1 cellular context compared by ENCODE assay signal in the genomic region with DNA sequence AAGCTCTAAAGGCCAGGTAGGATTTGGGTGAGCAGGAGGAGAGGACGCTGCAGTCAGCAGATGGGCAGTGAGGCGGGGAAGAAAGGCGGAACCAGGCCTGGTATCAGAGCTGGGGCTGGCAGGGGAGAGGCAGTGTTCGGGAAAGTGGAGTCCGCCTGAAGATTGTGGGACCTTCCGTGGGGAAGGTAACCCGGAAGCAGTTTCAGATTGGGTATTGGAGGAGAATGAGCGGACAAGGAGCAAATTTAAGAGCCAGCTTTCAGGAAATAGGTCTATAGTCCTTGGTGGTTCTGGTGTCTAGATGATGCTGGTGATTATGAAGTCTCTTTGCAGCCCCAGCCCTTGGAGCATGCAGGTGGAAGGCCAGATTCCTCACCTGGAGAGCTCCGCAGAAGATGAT.
TF ChIP-seq lines count a peak whose summit lies in the region.

No MANE protein-coding gene starts in this region.

TF ChIP-seq in H1, 55 proteins besides CTCF, POLR2A, EP300 and RAD21:
- TF ChIP-seq JUND (IDR thresholded peaks at IDR 0.05; ENCODE audit: low read length), result no peak
- TF ChIP-seq HDAC6 (IDR thresholded peaks at IDR 0.05; ENCODE audit: low read depth, low read length), result no peak
- no peak for TF ChIP-seq SIN3A (conservative IDR thresholded peaks at IDR 0.05 in 1 of 2, IDR thresholded peaks at IDR 0.05 in 1 of 2; ENCODE audit: low read depth in 1 of 2, low read length in 2 of 2)
- TF ChIP-seq, protein P1, sequence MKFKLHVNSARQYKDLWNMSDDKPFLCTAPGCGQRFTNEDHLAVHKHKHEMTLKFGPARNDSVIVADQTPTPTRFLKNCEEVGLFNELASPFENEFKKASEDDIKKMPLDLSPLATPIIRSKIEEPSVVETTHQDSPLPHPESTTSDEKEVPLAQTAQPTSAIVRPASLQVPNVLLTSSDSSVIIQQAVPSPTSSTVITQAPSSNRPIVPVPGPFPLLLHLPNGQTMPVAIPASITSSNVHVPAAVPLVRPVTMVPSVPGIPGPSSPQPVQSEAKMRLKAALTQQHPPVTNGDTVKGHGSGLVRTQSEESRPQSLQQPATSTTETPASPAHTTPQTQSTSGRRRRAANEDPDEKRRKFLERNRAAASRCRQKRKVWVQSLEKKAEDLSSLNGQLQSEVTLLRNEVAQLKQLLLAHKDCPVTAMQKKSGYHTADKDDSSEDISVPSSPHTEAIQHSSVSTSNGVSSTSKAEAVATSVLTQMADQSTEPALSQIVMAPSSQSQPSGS (IDR thresholded peaks at IDR 0.05; ENCODE audit: low read length), result no peak
- no peak for TF ChIP-seq CHD2 (IDR thresholded peaks at IDR 0.05; ENCODE audit: low read length)
- TF ChIP-seq ZNF274 (IDR thresholded peaks at IDR 0.05; ENCODE audit: borderline replicate concordance, extremely low read depth, low read length), result no peak
- no peak for TF ChIP-seq RBBP5 (IDR thresholded peaks at IDR 0.05; ENCODE audit: borderline replicate concordance, low read depth, low read length)
- TF ChIP-seq, protein P2, sequence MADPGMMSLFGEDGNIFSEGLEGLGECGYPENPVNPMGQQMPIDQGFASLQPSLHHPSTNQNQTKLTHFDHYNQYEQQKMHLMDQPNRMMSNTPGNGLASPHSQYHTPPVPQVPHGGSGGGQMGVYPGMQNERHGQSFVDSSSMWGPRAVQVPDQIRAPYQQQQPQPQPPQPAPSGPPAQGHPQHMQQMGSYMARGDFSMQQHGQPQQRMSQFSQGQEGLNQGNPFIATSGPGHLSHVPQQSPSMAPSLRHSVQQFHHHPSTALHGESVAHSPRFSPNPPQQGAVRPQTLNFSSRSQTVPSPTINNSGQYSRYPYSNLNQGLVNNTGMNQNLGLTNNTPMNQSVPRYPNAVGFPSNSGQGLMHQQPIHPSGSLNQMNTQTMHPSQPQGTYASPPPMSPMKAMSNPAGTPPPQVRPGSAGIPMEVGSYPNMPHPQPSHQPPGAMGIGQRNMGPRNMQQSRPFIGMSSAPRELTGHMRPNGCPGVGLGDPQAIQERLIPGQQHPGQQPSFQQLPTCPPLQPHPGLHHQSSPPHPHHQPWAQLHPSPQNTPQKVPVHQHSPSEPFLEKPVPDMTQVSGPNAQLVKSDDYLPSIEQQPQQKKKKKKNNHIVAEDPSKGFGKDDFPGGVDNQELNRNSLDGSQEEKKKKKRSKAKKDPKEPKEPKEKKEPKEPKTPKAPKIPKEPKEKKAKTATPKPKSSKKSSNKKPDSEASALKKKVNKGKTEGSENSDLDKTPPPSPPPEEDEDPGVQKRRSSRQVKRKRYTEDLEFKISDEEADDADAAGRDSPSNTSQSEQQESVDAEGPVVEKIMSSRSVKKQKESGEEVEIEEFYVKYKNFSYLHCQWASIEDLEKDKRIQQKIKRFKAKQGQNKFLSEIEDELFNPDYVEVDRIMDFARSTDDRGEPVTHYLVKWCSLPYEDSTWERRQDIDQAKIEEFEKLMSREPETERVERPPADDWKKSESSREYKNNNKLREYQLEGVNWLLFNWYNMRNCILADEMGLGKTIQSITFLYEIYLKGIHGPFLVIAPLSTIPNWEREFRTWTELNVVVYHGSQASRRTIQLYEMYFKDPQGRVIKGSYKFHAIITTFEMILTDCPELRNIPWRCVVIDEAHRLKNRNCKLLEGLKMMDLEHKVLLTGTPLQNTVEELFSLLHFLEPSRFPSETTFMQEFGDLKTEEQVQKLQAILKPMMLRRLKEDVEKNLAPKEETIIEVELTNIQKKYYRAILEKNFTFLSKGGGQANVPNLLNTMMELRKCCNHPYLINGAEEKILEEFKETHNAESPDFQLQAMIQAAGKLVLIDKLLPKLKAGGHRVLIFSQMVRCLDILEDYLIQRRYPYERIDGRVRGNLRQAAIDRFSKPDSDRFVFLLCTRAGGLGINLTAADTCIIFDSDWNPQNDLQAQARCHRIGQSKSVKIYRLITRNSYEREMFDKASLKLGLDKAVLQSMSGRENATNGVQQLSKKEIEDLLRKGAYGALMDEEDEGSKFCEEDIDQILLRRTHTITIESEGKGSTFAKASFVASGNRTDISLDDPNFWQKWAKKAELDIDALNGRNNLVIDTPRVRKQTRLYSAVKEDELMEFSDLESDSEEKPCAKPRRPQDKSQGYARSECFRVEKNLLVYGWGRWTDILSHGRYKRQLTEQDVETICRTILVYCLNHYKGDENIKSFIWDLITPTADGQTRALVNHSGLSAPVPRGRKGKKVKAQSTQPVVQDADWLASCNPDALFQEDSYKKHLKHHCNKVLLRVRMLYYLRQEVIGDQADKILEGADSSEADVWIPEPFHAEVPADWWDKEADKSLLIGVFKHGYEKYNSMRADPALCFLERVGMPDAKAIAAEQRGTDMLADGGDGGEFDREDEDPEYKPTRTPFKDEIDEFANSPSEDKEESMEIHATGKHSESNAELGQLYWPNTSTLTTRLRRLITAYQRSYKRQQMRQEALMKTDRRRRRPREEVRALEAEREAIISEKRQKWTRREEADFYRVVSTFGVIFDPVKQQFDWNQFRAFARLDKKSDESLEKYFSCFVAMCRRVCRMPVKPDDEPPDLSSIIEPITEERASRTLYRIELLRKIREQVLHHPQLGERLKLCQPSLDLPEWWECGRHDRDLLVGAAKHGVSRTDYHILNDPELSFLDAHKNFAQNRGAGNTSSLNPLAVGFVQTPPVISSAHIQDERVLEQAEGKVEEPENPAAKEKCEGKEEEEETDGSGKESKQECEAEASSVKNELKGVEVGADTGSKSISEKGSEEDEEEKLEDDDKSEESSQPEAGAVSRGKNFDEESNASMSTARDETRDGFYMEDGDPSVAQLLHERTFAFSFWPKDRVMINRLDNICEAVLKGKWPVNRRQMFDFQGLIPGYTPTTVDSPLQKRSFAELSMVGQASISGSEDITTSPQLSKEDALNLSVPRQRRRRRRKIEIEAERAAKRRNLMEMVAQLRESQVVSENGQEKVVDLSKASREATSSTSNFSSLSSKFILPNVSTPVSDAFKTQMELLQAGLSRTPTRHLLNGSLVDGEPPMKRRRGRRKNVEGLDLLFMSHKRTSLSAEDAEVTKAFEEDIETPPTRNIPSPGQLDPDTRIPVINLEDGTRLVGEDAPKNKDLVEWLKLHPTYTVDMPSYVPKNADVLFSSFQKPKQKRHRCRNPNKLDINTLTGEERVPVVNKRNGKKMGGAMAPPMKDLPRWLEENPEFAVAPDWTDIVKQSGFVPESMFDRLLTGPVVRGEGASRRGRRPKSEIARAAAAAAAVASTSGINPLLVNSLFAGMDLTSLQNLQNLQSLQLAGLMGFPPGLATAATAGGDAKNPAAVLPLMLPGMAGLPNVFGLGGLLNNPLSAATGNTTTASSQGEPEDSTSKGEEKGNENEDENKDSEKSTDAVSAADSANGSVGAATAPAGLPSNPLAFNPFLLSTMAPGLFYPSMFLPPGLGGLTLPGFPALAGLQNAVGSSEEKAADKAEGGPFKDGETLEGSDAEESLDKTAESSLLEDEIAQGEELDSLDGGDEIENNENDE (IDR thresholded peaks at IDR 0.05; ENCODE audit: insufficient replicate concordance, low read length), result no peak
- TF ChIP-seq POU5F1 (IDR thresholded peaks at IDR 0.05; ENCODE audit: low read depth, low read length), result no peak
- TF ChIP-seq SIX5 (IDR thresholded peaks at IDR 0.05; ENCODE audit: low read depth, low read length), result no peak
